In genomic region chr1:155081472-155082300, GRCh38 we compare ENCODE assay signal across 8 cellular contexts. TPM values are rescaled to one million over a fixed set of nuclear protein-coding genes. Genes with fewer than 3 reads are reported as not detected.
A peak's percentile ranks its signal among the peaks of the same experiment; 100 is the strongest.
DNase-seq lines count a peak whose midpoint lies in the region; ATAC-seq and TF ChIP-seq lines count a peak whose summit lies in the region.

No MANE protein-coding gene starts in this region.

- no peaks in the 10 kb centered on the region for H3K36me3 ChIP-seq in SK-N-MC (ENCODE audit: insufficient read depth, low read length)
- H3K36me3 ChIP-seq in esophagus squamous epithelium = peaks cover 0 to 4% (median 0%) of the 10 kb centered on the region in 3 donors

- WGBS in esophagus squamous epithelium, 2 donors = 2 to 7% methylated on average over 18 to 33 of the region's 68 CpGs

- H3K9me3 ChIP-seq in SK-N-MC (ENCODE audit: low read depth, low read length) (no peaks in the 10 kb centered on the region), esophagus squamous epithelium (no peaks in the 10 kb centered on the region)

- H3K27me3 ChIP-seq in esophagus squamous epithelium = peaks cover 0 to 59% (median 20%) of the 10 kb centered on the region in 4 donors

- no peak for TF ChIP-seq POLR2A in esophagus squamous epithelium (IDR thresholded peaks at IDR 0.05)

- ATAC-seq in stimulated activated memory B cell treated with anti-CD40 and anti-IgM and Interleukin-4, amounts not matched to agents 10 μg/mL and 1 μg/mL and 100 μg/mL, for 72 hours = no peak
- ATAC-seq in GM21423 (IDR thresholded peaks at IDR 0.05; ENCODE audit: unreplicated experiment) = no peak

- peak overlapping the region; percentile 73 for H3K4me3 Mint-ChIP-seq in T-helper 1 cell treated with Interleukin-12 subunit alpha and Interleukin-12 subunit beta and Interleukin-4 antibody, amounts not matched to agents 30 μg/mL and 1 μg/mL, for 36 hours
- peak overlapping the region; percentile 65 for H3K4me3 Mint-ChIP-seq in stimulated activated memory B cell treated with anti-CD40 and anti-IgM and Interleukin-4, amounts not matched to agents 10 μg/mL and 1 μg/mL and 100 μg/mL, for 72 hours

- peaks cover 48% of the 10 kb centered on the region for H3K27me3 Mint-ChIP-seq in T-helper 1 cell treated with Interleukin-12 subunit alpha and Interleukin-12 subunit beta and Interleukin-4 antibody, amounts not matched to agents 30 μg/mL and 1 μg/mL, for 36 hours (ENCODE audit: low read depth)
- H3K27me3 Mint-ChIP-seq in stimulated activated memory B cell treated with anti-CD40 and anti-IgM and Interleukin-4, amounts not matched to agents 10 μg/mL and 1 μg/mL and 100 μg/mL, for 72 hours = peaks cover 47% of the 10 kb centered on the region

- peak overlapping the region; percentile 71 for H3K27ac Mint-ChIP-seq in T-helper 1 cell treated with Interleukin-12 subunit alpha and Interleukin-12 subunit beta and Interleukin-4 antibody, amounts not matched to agents 30 μg/mL and 1 μg/mL, for 36 hours
- H3K27ac Mint-ChIP-seq in stimulated activated memory B cell treated with anti-CD40 and anti-IgM and Interleukin-4, amounts not matched to agents 10 μg/mL and 1 μg/mL and 100 μg/mL, for 72 hours = no peak overlapping the region

- DNase-seq in T-helper 1 cell (no peak), SK-N-MC (ENCODE audit: low read depth, low spot score) (no peak), esophagus squamous epithelium (lab: John Stamatoyannopoulos, UW) (no peak), T1000 (lab: John Stamatoyannopoulos, UW) (no peak)
- no peak for DNase-seq in stimulated activated CD4-positive, alpha-beta T cell treated with anti-CD3 and anti-CD28 coated beads, Interleukin-2, amount 100 ng/mL, for 24 hours

- H3K9me3 Mint-ChIP-seq in T-helper 1 cell treated with Interleukin-12 subunit alpha and Interleukin-12 subunit beta and Interleukin-4 antibody, amounts not matched to agents 30 μg/mL and 1 μg/mL, for 36 hours = no peaks in the 10 kb centered on the region
- H3K9me3 Mint-ChIP-seq in stimulated activated memory B cell treated with anti-CD40 and anti-IgM and Interleukin-4, amounts not matched to agents 10 μg/mL and 1 μg/mL and 100 μg/mL, for 72 hours = no peaks in the 10 kb centered on the region

- TF ChIP-seq CTCF in esophagus squamous epithelium (IDR thresholded peaks at IDR 0.05) = no peak

- H3K27ac ChIP-seq in SK-N-MC (peak overlapping the region; percentile 12), esophagus squamous epithelium (peak overlapping the region; percentile 90 to 97 (median 96))

- H3K4me3 ChIP-seq in SK-N-MC = peak overlapping the region; percentile 93
- H3K4me3 ChIP-seq in esophagus squamous epithelium = peak overlapping the region; percentile 15 to 71 (median 50)

- intact Hi-C loops in esophagus squamous epithelium (cut with DNase I) = no loop called here

- peaks cover 5% of the 10 kb centered on the region for H3K36me3 Mint-ChIP-seq in T-helper 1 cell treated with Interleukin-12 subunit alpha and Interleukin-12 subunit beta and Interleukin-4 antibody, amounts not matched to agents 30 μg/mL and 1 μg/mL, for 36 hours (ENCODE audit: low read depth)
- no peaks in the 10 kb centered on the region for H3K36me3 Mint-ChIP-seq in stimulated activated memory B cell treated with anti-CD40 and anti-IgM and Interleukin-4, amounts not matched to agents 10 μg/mL and 1 μg/mL and 100 μg/mL, for 72 hours

- no peak overlapping the region for H3K9ac ChIP-seq in SK-N-MC (ENCODE audit: insufficient read length)

- H3K4me1 Mint-ChIP-seq in T-helper 1 cell treated with Interleukin-12 subunit alpha and Interleukin-12 subunit beta and Interleukin-4 antibody, amounts not matched to agents 30 μg/mL and 1 μg/mL, for 36 hours (ENCODE audit: low read depth) = peaks cover 42% of the 10 kb centered on the region
- peaks cover 66% of the 10 kb centered on the region for H3K4me1 Mint-ChIP-seq in stimulated activated memory B cell treated with anti-CD40 and anti-IgM and Interleukin-4, amounts not matched to agents 10 μg/mL and 1 μg/mL and 100 μg/mL, for 72 hours

- peaks cover 72 to 88% (median 72%) of the 10 kb centered on the region in 3 donors for H3K4me1 ChIP-seq in esophagus squamous epithelium

RNA-seq across cellular contexts. Expression of gene EFNA3, which starts 3.0 kb away (rescaled TPM):
- total RNA-seq in esophagus squamous epithelium = 10 to 100 TPM; 20.0 to 25.8 (median 21.1) TPM

RNA-seq across cellular contexts. Expression of gene EFNA4, which starts 18.1 kb away (rescaled TPM):
- 10 to 100 TPM in 3 of 4 donors, 1 to 10 TPM in 1; 8.1 to 22.9 (median 12.2) TPM for total RNA-seq in esophagus squamous epithelium

RNA-seq across cellular contexts. Expression of gene ADAM15, which starts 30.6 kb away (rescaled TPM):
- 100 to 1,000 TPM; 135 to 194 (median 183) TPM for total RNA-seq in esophagus squamous epithelium

RNA-seq across cellular contexts. Expression of gene EFNA1, which starts 46.0 kb away (rescaled TPM):
- 10 to 100 TPM; 30.2 to 42.9 (median 31.0) TPM for total RNA-seq in esophagus squamous epithelium

RNA-seq across cellular contexts. Expression of gene DCST1, which starts 48.1 kb away (rescaled TPM):
- total RNA-seq in esophagus squamous epithelium = under 1 TPM in 1 of 4 donors, not detected in 3; 0.19 TPM
